Comparison of ENCODE assay signal across 34 cellular contexts in the genomic region with DNA sequence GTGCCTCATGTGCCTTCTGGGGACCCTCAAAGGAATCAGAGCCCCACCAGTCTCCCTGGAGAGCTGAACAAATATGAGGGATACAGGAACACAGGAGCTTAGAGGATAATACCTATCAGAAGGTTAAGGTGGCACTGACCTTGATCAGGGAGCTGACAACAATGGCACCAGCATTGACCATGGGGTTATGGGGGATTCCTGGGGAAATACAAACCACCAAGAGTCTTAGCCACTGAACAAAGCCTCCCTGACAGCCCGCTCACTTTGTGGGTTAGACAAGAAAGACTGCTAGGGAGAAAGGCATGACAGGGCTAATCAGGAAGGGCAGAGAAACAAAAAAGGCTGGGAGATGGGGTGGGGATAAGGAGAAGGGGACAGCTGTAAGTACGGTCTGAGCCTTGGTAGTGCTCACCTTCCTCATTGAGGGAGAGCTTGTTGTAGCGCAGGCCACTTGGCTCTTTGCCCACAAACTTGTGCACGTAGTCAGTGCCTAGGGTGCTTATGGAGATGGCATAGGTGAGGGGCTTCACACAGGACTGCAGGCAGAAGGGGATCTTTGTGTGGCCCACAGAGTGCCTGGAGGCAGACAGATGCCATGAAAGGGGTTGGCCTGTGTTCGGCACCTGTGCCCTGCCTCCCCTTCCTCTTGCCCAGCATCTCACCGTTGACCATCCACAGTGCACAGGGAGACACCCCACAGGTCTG. TPM values are rescaled to one million over a fixed set of nuclear protein-coding genes. Genes with fewer than 3 reads are reported as not detected.
DNase-seq lines count a peak whose midpoint lies in the region; ATAC-seq, FAIRE-seq and TF ChIP-seq lines count a peak whose summit lies in the region.
"Had no signal": no experiment of that assay in that cellular context is flagged by ENCODE, and none has a peak within 500 bp of the region (broad histone marks: within the 10 kb centered on the region; RNA-seq: fewer than 3 reads in every experiment).

No MANE protein-coding gene starts in this region.

- no peak overlapping the region for H3K9ac ChIP-seq in neural progenitor cell
- H3K9ac ChIP-seq: KMS-11 had no signal

- FAIRE-seq in GM12891 (lab: Jason Lieb, UNC) = peak; percentile 5

- H3K4me1 Mint-ChIP-seq in neural progenitor cell = no peaks in the 10 kb centered on the region

- H3K36me3 ChIP-seq in body of pancreas (replicated peaks in 1 of 2; ENCODE audit: insufficient read depth in 1 of 2, low read depth in 2 of 2) (no peaks in the 10 kb centered on the region), neural progenitor cell (no peaks in the 10 kb centered on the region), transverse colon (no peaks in the 10 kb centered on the region)
- H3K36me3 ChIP-seq: ascending aorta, cardiac muscle cell, MG63, uterus had no signal

- ATAC-seq in body of pancreas = no peak
- no peak for ATAC-seq in GM19351 (IDR thresholded peaks at IDR 0.05; ENCODE audit: unreplicated experiment)
- ATAC-seq: activated T-cell treated with anti-CD3 and anti-CD28 coated beads, Interleukin-2, amount 50 U/mL, for 4 hours had no signal

- no peaks in the 10 kb centered on the region for H3K79me2 ChIP-seq in neural progenitor cell (ENCODE audit: low read depth)

- TF ChIP-seq CTCF in body of pancreas (IDR thresholded peaks at IDR 0.05) = no peak
- TF ChIP-seq CTCF in neural progenitor cell (IDR thresholded peaks at IDR 0.05) = no peak
- TF ChIP-seq CTCF in transverse colon (IDR thresholded peaks at IDR 0.05) = no peak

- TF ChIP-seq POLR2A in GM12891 (IDR thresholded peaks at IDR 0.05; ENCODE audit: low read depth, low read length) = 0 out of 2 replicates have a peak, but pooled peaks have one; percentile 40
- TF ChIP-seq POLR2A in body of pancreas (IDR thresholded peaks at IDR 0.05) = no peak
- TF ChIP-seq POLR2A in transverse colon (IDR thresholded peaks at IDR 0.05) = no peak

- no peaks in the 10 kb centered on the region for H3K27me3 ChIP-seq in body of pancreas
- no peaks in the 10 kb centered on the region for H3K27me3 ChIP-seq in neural progenitor cell
- no peaks in the 10 kb centered on the region for H3K27me3 ChIP-seq in transverse colon
- H3K27me3 ChIP-seq: ascending aorta, cardiac muscle cell, MG63, uterus had no signal

- peak overlapping the region; percentile 34 for H3K27ac Mint-ChIP-seq in neural progenitor cell
- H3K27ac Mint-ChIP-seq: activated B cell treated with CpG ODN at 0.5 μM for 24 hours; activated CD4-positive, alpha-beta T cell treated with anti-CD3 and anti-CD28 coated beads, Interleukin-2, amount 10 ng/mL, durations not matched to agents 7 days and 5 days; CD4-positive, alpha-beta T cell; stimulated activated naive CD8-positive, alpha-beta T cell treated with anti-CD3 and anti-CD28 coated beads, Interleukin-15, Interleukin-2, amounts not matched to agents 100 ng/mL and 50 ng/mL, for 24 hours had no signal

- DNase-seq in GM12891 (ENCODE audit: insufficient read length, low spot score) (no peak), body of pancreas (peak in 3 of 4 donors; percentile 21 to 47 (median 34)), neural progenitor cell (ENCODE audit: low spot score) (no peak), retina (no peak), transverse colon (no peak)
- DNase-seq: activated B cell treated with CpG ODN at 0.5 μM for 24 hours; activated CD4-positive, alpha-beta T cell treated with anti-CD3 and anti-CD28 coated beads, Interleukin-2, amount 10 ng/mL, durations not matched to agents 7 days and 5 days; activated gamma-delta T cell; activated T-cell treated with anti-CD3 and anti-CD28 coated beads, Interleukin-2, amount 50 U/mL, for 4 hours; CD4-positive, alpha-beta T cell; DMS 273 treated with DMSO at 0.1 percent for 48 hours; effector memory CD4-positive, alpha-beta T cell; H7; hippocampal formation; MG63; NCI-H1105 treated with DMSO at 0.1 percent for 48 hours; NCI-H187 treated with DMSO at 0.1 percent for 48 hours; NCI-H510A treated with DMSO at 0.1 percent for 48 hours; NK-92 treated with Interleukin-12 subunit alpha and Interleukin-12 subunit beta, amount 100 ng/mL, for 24 hours; uterus had no signal

- H3K27me3 Mint-ChIP-seq in neural progenitor cell (ENCODE audit: insufficient read depth, low read depth) = peaks cover 2% of the 10 kb centered on the region
- H3K27me3 Mint-ChIP-seq: activated B cell treated with CpG ODN at 0.5 μM for 24 hours; activated CD4-positive, alpha-beta T cell treated with anti-CD3 and anti-CD28 coated beads, Interleukin-2, amount 10 ng/mL, durations not matched to agents 7 days and 5 days; CD4-positive, alpha-beta T cell; natural killer cell treated with Interleukin-12 subunit alpha and Interleukin-12 subunit beta and Interleukin-15 and Interleukin-18, amount 100 ng/mL, for 72 hours; stimulated activated naive CD8-positive, alpha-beta T cell treated with anti-CD3 and anti-CD28 coated beads, Interleukin-15, Interleukin-2, amounts not matched to agents 100 ng/mL and 50 ng/mL, for 24 hours had no signal

- H3K9me3 ChIP-seq in body of pancreas = no peaks in the 10 kb centered on the region
- H3K9me3 ChIP-seq in neural progenitor cell (ENCODE audit: low read depth) = no peaks in the 10 kb centered on the region
- H3K9me3 ChIP-seq in transverse colon = no peaks in the 10 kb centered on the region
- H3K9me3 ChIP-seq: ascending aorta, MG63, uterus had no signal

- no peaks in the 10 kb centered on the region for H3F3A ChIP-seq in neural progenitor cell (ENCODE audit: low read depth)

- H3K4me1 ChIP-seq in body of pancreas (peaks cover 43% of the 10 kb centered on the region), neural progenitor cell (no peaks in the 10 kb centered on the region), transverse colon (no peaks in the 10 kb centered on the region)
- H3K4me1 ChIP-seq: ascending aorta, uterus had no signal

- H3K9me3 Mint-ChIP-seq in neural progenitor cell = no peaks in the 10 kb centered on the region
- H3K9me3 Mint-ChIP-seq: activated B cell treated with CpG ODN at 0.5 μM for 24 hours; activated CD4-positive, alpha-beta T cell treated with anti-CD3 and anti-CD28 coated beads, Interleukin-2, amount 10 ng/mL, durations not matched to agents 7 days and 5 days; activated T-cell treated with anti-CD3 and anti-CD28 coated beads, Interleukin-2, amount 50 U/mL, for 4 hours; CD4-positive, alpha-beta T cell; natural killer cell treated with Interleukin-12 subunit alpha and Interleukin-12 subunit beta and Interleukin-15 and Interleukin-18, amount 100 ng/mL, for 72 hours; stimulated activated naive CD8-positive, alpha-beta T cell treated with anti-CD3 and anti-CD28 coated beads, Interleukin-15, Interleukin-2, amounts not matched to agents 100 ng/mL and 50 ng/mL, for 24 hours had no signal

- 70 to 74% methylated on average over 5 to 6 of the region's 6 CpGs for WGBS in body of pancreas, 2 donors
- 86 to 90% methylated on average over 4 to 6 of the region's 6 CpGs for WGBS in transverse colon (ENCODE audit: low coverage in 1 of 2), 2 donors

- H3K4me3 ChIP-seq in body of pancreas (no peak overlapping the region), neural progenitor cell (no peak overlapping the region), transverse colon (no peak overlapping the region)
- H3K4me3 ChIP-seq: ascending aorta, cardiac muscle cell, coronary artery, MG63, SK-N-MC, skin epidermis, uterus had no signal

- H2AFZ ChIP-seq in neural progenitor cell (replicated peaks) = no peak overlapping the region

- no peak for TF ChIP-seq EP300 in transverse colon (IDR thresholded peaks at IDR 0.05; ENCODE audit: low read depth)

- intact Hi-C loops in body of pancreas (cut with DNase I) (no loop called here), transverse colon (cut with DNase I; ENCODE audit: low total_unique reads) (no loop called here)

- H3K36me3 Mint-ChIP-seq in neural progenitor cell = peaks cover 9% of the 10 kb centered on the region
- H3K36me3 Mint-ChIP-seq: natural killer cell treated with Interleukin-12 subunit alpha and Interleukin-12 subunit beta and Interleukin-15 and Interleukin-18, amount 100 ng/mL, for 72 hours had no signal

- no peak overlapping the region for H3K4me3 Mint-ChIP-seq in neural progenitor cell
- H3K4me3 Mint-ChIP-seq: activated B cell treated with CpG ODN at 0.5 μM for 24 hours; activated CD4-positive, alpha-beta T cell treated with anti-CD3 and anti-CD28 coated beads, Interleukin-2, amount 10 ng/mL, durations not matched to agents 7 days and 5 days; activated T-cell treated with anti-CD3 and anti-CD28 coated beads, Interleukin-2, amount 50 U/mL, for 4 hours; CD4-positive, alpha-beta T cell; natural killer cell treated with Interleukin-12 subunit alpha and Interleukin-12 subunit beta and Interleukin-15 and Interleukin-18, amount 100 ng/mL, for 72 hours; stimulated activated naive CD8-positive, alpha-beta T cell treated with anti-CD3 and anti-CD28 coated beads, Interleukin-15, Interleukin-2, amounts not matched to agents 100 ng/mL and 50 ng/mL, for 24 hours had no signal

- no peaks in the 10 kb centered on the region for H4K20me1 ChIP-seq in neural progenitor cell (ENCODE audit: low read depth)

- no peak overlapping the region for H3K4me2 ChIP-seq in neural progenitor cell
- H3K4me2 ChIP-seq: KMS-11 had no signal

- peak overlapping the region; percentile 89 to 92 (median 92) for H3K27ac ChIP-seq in body of pancreas
- no peak overlapping the region for H3K27ac ChIP-seq in neural progenitor cell
- H3K27ac ChIP-seq in transverse colon = no peak overlapping the region
- H3K27ac ChIP-seq: ascending aorta, cardiac muscle cell, coronary artery, epithelial cell of prostate, KMS-11, SK-N-MC, skin epidermis, uterus had no signal

- in situ Hi-C loops in transverse colon (cut with MboI; ENCODE audit: low pct_ligation_motif_present in 1 of 4, low pct_unique_long_range_greater_than_20kb in 1 of 4, low sequenced_read_pairs in 3 of 4) = no loop called here

RNA-seq across cellular contexts. Expression of a gene that starts 9.3 kb away (rescaled TPM):
- polyA plus RNA-seq in GM12891 (2012; ENCODE audit: low read depth, missing spikeins) = 1.8 TPM
- 1 to 10 TPM; 1.6 to 2.1 TPM for total RNA-seq in body of pancreas
- 2.6 and 3.0 TPM in 2 replicates for total RNA-seq in neural progenitor cell (ENCODE audit: low replicate concordance)
- total RNA-seq in transverse colon = 10 to 100 TPM in 1 of 4 donors, 1 to 10 TPM in 3; 3.0 to 11.5 (median 3.9) TPM

RNA-seq across cellular contexts. Expression of a gene that starts 10.3 kb away (rescaled TPM):
- polyA plus RNA-seq in GM12891 (2012; ENCODE audit: low read depth, missing spikeins) = 3.4 TPM
- 10 to 100 TPM; 44.4 to 45.5 TPM for total RNA-seq in body of pancreas
- total RNA-seq in neural progenitor cell (ENCODE audit: low replicate concordance) = 2.3 and 2.9 TPM in 2 replicates
- total RNA-seq in transverse colon = under 1 TPM in 2 of 4 donors, not detected in 2; 0.41 to 0.95 TPM
- total RNA-seq: A673, ascending aorta, osteocyte had no signal

RNA-seq across cellular contexts. Expression of a gene that starts 23.2 kb away (rescaled TPM):
- 0.05 TPM for polyA plus RNA-seq in GM12891 (2012; ENCODE audit: low read depth, missing spikeins)
- total RNA-seq in body of pancreas = not detected
- total RNA-seq in neural progenitor cell (ENCODE audit: low replicate concordance) = 0.03 TPM in 1 of 2 replicates, not detected in the other
- not detected for total RNA-seq in transverse colon
- total RNA-seq: A673; activated B cell treated with CpG ODN at 0.5 μM for 24 hours; activated CD4-positive, alpha-beta T cell treated with anti-CD3 and anti-CD28 coated beads, Interleukin-2, amount 10 ng/mL, durations not matched to agents 7 days and 5 days; ascending aorta; cardiac muscle cell; CD4-positive, alpha-beta T cell; H7; mucosa of gallbladder; osteocyte; T-helper 1 cell treated with Interleukin-12 subunit alpha and Interleukin-12 subunit beta and Interleukin-4 antibody, amounts not matched to agents 30 ng/mL and 1 ng/mL, for 36 hours; uterus had no signal

RNA-seq across cellular contexts. Expression of a gene that starts 28.4 kb away (rescaled TPM):
- 19.3 TPM for polyA plus RNA-seq in GM12891 (2012; ENCODE audit: low read depth, missing spikeins)
- total RNA-seq in body of pancreas (1 to 10 TPM; 4.7 to 6.9 TPM), neural progenitor cell (ENCODE audit: low replicate concordance) (56.3 and 79.1 TPM in 2 replicates), transverse colon (1 to 10 TPM in 3 of 4 donors, under 1 TPM in 1; 0.75 to 7.8 (median 3.9) TPM)

RNA-seq across cellular contexts. Expression of a gene that starts 43.9 kb away (rescaled TPM):
- polyA plus RNA-seq in GM12891 (2012; ENCODE audit: low read depth, missing spikeins) = 2.3 TPM
- total RNA-seq in body of pancreas (10 to 100 TPM in 1 of 2 donors, 1 to 10 TPM in 1; 9.6 to 18.9 TPM), neural progenitor cell (ENCODE audit: low replicate concordance) (12.9 and 13.1 TPM in 2 replicates), transverse colon (10 to 100 TPM; 17.3 to 55.1 (median 25.2) TPM)

Comparison
In these comparisons a context has a peak if more than half of its experiments do, and no peak if none do; other contexts are left out.
1. DNase-seq: peak in body of pancreas (3 of 4); none in GM12891 (single experiment), neural progenitor cell (single experiment), retina (single experiment) and transverse colon (single experiment).
2. H3K27ac ChIP-seq: peak in body of pancreas (4 of 4); none in neural progenitor cell (single experiment) and transverse colon (0 of 4).
3. RNA of a gene that starts 10.3 kb away (total RNA-seq): 44.4 to 45.5 TPM in body of pancreas; 2.3 to 2.9 TPM in neural progenitor cell and 0.41 to 0.95 TPM in transverse colon; every median in the first group is over 10 times any median in the second.